ENCODE assay signal across 8 cellular contexts in the genomic region with DNA sequence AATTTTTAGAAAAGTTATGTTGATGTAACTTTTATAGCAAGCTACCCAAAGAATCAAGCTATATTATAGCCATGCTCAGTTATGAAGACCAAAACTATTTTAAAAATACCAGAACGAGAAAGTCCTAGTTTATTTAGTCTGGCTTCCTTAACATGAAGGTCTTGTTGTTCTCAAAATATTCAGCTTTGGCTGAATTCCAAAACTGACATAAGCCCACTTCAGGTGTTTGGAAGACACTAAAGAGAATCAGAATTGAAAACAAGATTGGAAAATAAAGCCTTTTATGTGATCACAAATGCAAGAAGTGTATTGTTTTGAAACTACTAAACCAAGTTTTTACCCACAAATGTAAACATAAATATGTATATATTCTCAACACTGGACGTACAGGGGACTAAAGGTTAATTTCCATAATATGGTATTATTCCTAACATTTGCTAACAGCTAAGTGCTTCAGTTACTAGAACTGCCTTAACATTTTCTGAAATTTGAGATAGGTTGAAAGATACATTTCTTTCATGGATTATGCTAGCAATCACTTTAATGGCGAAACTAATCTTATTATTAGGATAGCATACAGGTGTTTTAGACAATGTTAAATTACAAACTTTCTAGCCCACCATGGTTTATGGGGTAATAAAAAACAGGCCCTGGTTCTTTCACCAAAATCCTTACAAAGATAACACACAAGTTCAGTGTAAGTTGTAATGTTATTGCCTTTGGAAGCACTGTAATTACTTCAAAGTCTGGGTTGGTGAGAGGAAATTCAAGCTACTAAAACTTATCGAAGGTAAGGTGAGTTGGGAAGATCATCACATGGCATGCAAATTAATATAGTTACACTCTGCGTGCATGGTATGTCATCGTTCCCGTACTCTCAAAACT. TPM values are rescaled to one million over a fixed set of nuclear protein-coding genes. Genes with fewer than 3 reads are reported as not detected.
DNase-seq lines count a peak whose midpoint lies in the region; ATAC-seq and TF ChIP-seq lines count a peak whose summit lies in the region.

No MANE protein-coding gene starts in this region.

- peaks cover 53% of the 10 kb centered on the region for H3K79me2 ChIP-seq in ACC112 (ENCODE audit: control insufficient read depth, insufficient read depth, low read length, unreplicated experiment)

- no peaks in the 10 kb centered on the region for H3K36me3 ChIP-seq in ACC112 (ENCODE audit: insufficient read depth, low read length)
- H3K36me3 ChIP-seq in HUES48 (ENCODE audit: control insufficient read depth, insufficient read depth, low read length): no peaks in the 10 kb centered on the region
- H3K36me3 ChIP-seq in breast epithelium: no peaks in the 10 kb centered on the region
- H3K36me3 ChIP-seq in mucosa of stomach (ENCODE audit: control insufficient read depth, insufficient read depth, low read length): no peaks in the 10 kb centered on the region

- peak overlapping the region; percentile 88 for H2AFZ ChIP-seq in ACC112 (ENCODE audit: low read length, unreplicated experiment)

- no peak for TF ChIP-seq CTCF in breast epithelium (IDR thresholded peaks at IDR 0.05)

- H3K4me3 ChIP-seq in ACC112 (ENCODE audit: low read depth, low read length) (peak overlapping the region; percentile 100), HUES48 (ENCODE audit: low read depth, low read length) (peak overlapping the region; percentile 89), breast epithelium (peak overlapping the region; percentile 75 to 94 (median 91)), mucosa of stomach (ENCODE audit: low read length) (peak overlapping the region; percentile 38)

- no peak for DNase-seq in breast epithelium (ENCODE audit: low spot score in 2 of 2)
- no peak for DNase-seq in NCI-H524 treated with DMSO at 0.1 percent for 48 hours (lab: John Stamatoyannopoulos, UW)

- intact Hi-C loops in breast epithelium (cut with DNase I; ENCODE audit: low total_unique reads): loop anchor here (5.0 kb wide), 1 partner anchor 148 kb away; no protein-coding TSS in a partner anchor

- H3K4me1 ChIP-seq in ACC112 (ENCODE audit: control insufficient read depth, insufficient read depth, low read length, unreplicated experiment) (peaks cover 32% of the 10 kb centered on the region), HUES48 (ENCODE audit: control insufficient read depth, insufficient read depth, low read length) (peaks cover 4% of the 10 kb centered on the region; the same call in 1 of the 2 replicates), breast epithelium (no peaks in the 10 kb centered on the region), mucosa of stomach (ENCODE audit: control insufficient read depth, insufficient read depth, low read length) (peaks cover 24% of the 10 kb centered on the region)

- ATAC-seq in GM18517 (IDR thresholded peaks at IDR 0.05; ENCODE audit: unreplicated experiment) (no peak), HG03571 (IDR thresholded peaks at IDR 0.05; ENCODE audit: unreplicated experiment) (no peak), HG03442 (IDR thresholded peaks at IDR 0.05; ENCODE audit: unreplicated experiment) (no peak)

- no peak for TF ChIP-seq POLR2A in breast epithelium (IDR thresholded peaks at IDR 0.05)

- H3K9me3 ChIP-seq in HUES48 (ENCODE audit: control insufficient read depth, insufficient read depth, low read length) (no peaks in the 10 kb centered on the region), breast epithelium (no peaks in the 10 kb centered on the region), mucosa of stomach (ENCODE audit: control insufficient read depth, low read length) (no peaks in the 10 kb centered on the region)

- H3K27ac ChIP-seq in ACC112 (ENCODE audit: low read depth, low read length) (peak overlapping the region; percentile 90), HUES48 (ENCODE audit: low read depth, low read length) (no peak overlapping the region), breast epithelium (peak overlapping the region; percentile 97 to 98)

- H3K27me3 ChIP-seq in ACC112 (ENCODE audit: insufficient read depth, low read length): no peaks in the 10 kb centered on the region
- peaks cover 44% of the 10 kb centered on the region for H3K27me3 ChIP-seq in HUES48 (ENCODE audit: control insufficient read depth, insufficient read depth, low read length)
- H3K27me3 ChIP-seq in breast epithelium: no peaks in the 10 kb centered on the region
- H3K27me3 ChIP-seq in mucosa of stomach (ENCODE audit: control insufficient read depth, insufficient read depth, low read length): no peaks in the 10 kb centered on the region

- no peak overlapping the region for H3K9ac ChIP-seq in HUES48 (ENCODE audit: low read depth, low read length)
- peak overlapping the region; percentile 77 for H3K9ac ChIP-seq in mucosa of stomach (ENCODE audit: low read length)

RNA-seq across cellular contexts. Expression of gene MAP3K5, which starts 1.6 kb away (rescaled TPM):
- 10 to 100 TPM; 18.6 to 40.0 (median 33.2) TPM for total RNA-seq in breast epithelium

RNA-seq across cellular contexts. Expression of gene PEX7, which starts 31.7 kb away (rescaled TPM):
- total RNA-seq in breast epithelium: 10 to 100 TPM in 2 of 3 donors, 1 to 10 TPM in 1; 8.2 to 20.0 (median 19.3) TPM

Comparison
In these comparisons a context has a peak if more than half of its experiments do, and no peak if none do; other contexts are left out.
1. H3K4me3 ChIP-seq: peak in every context shown above with its lines; median percentile 100 in ACC112; 91 in breast epithelium; 89 in HUES48; 38 in mucosa of stomach.